Comparison of ENCODE assay signal across 8 cellular contexts in the genomic region with DNA sequence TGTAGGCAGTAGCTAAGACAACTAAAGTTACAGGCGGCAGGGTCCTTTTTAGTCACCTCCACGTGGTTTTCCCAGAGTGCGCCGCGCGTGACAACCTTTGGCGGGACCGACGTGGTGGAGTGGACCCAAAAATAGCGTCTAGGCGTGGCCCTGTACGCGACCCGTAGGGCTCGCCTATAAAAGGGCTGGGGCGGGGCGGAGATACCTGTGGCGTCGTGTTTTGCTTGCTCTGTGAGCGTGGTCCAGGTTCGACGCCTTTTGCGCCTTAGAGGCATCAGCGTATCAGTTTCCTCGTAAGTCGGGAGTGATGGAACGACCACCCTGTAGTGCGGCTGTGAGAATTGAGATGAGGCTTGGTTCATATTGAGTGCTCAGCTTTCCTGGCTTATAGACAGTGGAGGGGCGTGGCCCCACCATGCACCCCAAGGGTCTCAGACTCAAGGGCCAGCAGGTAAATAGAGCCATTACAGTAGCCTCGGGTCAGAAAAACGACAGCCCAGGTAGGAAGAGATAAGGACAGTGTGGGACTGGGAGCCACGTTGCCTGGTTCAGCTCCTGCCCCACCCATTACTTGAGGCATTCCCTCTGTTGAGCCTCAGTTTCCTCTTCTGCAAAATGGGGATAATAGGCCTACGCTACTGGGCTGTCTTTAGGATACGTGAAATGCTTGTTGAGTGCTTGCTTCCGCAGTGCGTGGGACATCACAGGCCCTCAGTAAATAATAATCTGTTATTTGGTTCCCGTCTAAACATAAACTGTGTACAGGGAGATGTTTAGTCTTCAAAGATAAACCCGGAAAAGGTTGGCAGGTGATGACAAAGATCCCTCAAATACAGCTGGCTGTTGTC. TPM values are rescaled to one million over a fixed set of nuclear protein-coding genes. Genes with fewer than 3 reads are reported as not detected.
DNase-seq lines count a peak whose midpoint lies in the region; ATAC-seq and TF ChIP-seq lines count a peak whose summit lies in the region.

No MANE protein-coding gene starts in this region.

- DNase-seq in LHCN-M2 (ENCODE audit: low read depth) (peak; percentile 87), T-cell (peak in 22 of 34 experiments; percentile 61 to 81 (median 71)), ascending aorta (ENCODE audit: low spot score in 2 of 2) (peak in 1 of 2 donors; percentile 90), DMS 273 treated with DMSO at 0.1 percent for 48 hours (lab: John Stamatoyannopoulos, UW) (no peak)
- peak; percentile 71 to 76 for DNase-seq in stimulated activated CD4-positive, alpha-beta T cell treated with anti-CD3 and anti-CD28 coated beads, Interleukin-12 subunit alpha, Interleukin-12 subunit beta, amount 100 ng/mL, for 24 hours (ENCODE audit: low read depth in 2 of 2)

- H3K4me3 ChIP-seq in ascending aorta (peak overlapping the region; percentile 71 to 86), iPS-18c (ENCODE audit: insufficient read depth, low read depth, low read length) (peak overlapping the region; percentile 85; the same call in 1 of the 2 replicates)

- H3K27ac Mint-ChIP-seq in T-cell, result peak overlapping the region; percentile 99 to 100

- intact Hi-C loops in ascending aorta (cut with DNase I), result loop anchor here (1.0 kb wide), 2 partner anchors 28 to 35 kb away; partner anchors contain the start of gene CARM1

- CTCF ChIA-PET in T-cell (lab: Charles Lee), result interaction anchor here (0.7 to 2.4 kb wide), 12 partner anchors 20 to 716 kb away, joined by 3 to 33 read pairs (median 6); partner anchors contain the start of gene DNM2 (in 1 of the 2)

- ATAC-seq in GM18873 (IDR thresholded peaks at IDR 0.05; ENCODE audit: low FRiP score, unreplicated experiment) (peak; percentile 2), T-cell (replicated peaks in 1 of 4) (peak; percentile 33 to 44 (median 42))

- H3K9me3 ChIP-seq in ascending aorta, result no peaks in the 10 kb centered on the region
- H3K9me3 ChIP-seq in iPS-18c (ENCODE audit: control insufficient read depth, insufficient read depth, low read length), result peaks cover 4% of the 10 kb centered on the region

- peaks cover 0 to 7% of the 10 kb centered on the region in 2 donors for H3K4me1 ChIP-seq in ascending aorta

- peak overlapping the region; percentile 99 for H3K27ac ChIP-seq in 22Rv1
- H3K27ac ChIP-seq in ascending aorta, result peak overlapping the region; percentile 96 to 99

- TF ChIP-seq CTCF in 22Rv1 (IDR thresholded peaks at IDR 0.05) (no peak), ascending aorta (IDR thresholded peaks at IDR 0.05) (no peak)

- peaks cover 4% of the 10 kb centered on the region for H3K36me3 Mint-ChIP-seq in T-cell

- H3K27me3 ChIP-seq in ascending aorta, result no peaks in the 10 kb centered on the region

- no peaks in the 10 kb centered on the region for H3K27me3 Mint-ChIP-seq in T-cell

- H3K4me1 Mint-ChIP-seq in T-cell, result peaks cover 12 to 17% (median 16%) of the 10 kb centered on the region in 3 donors

- peaks cover 8 to 18% of the 10 kb centered on the region in 2 donors for H3K36me3 ChIP-seq in ascending aorta

- POLR2A ChIA-PET in T-cell (lab: Charles Lee), result interaction anchor here (0.5 to 1.0 kb wide), 3 partner anchors 20 to 134 kb away, joined by 3 to 5 read pairs (median 4); no protein-coding TSS in a partner anchor

- peaks cover 0 to 10% (median 3%) of the 10 kb centered on the region in 3 donors for H3K9me3 Mint-ChIP-seq in T-cell

- peak overlapping the region; percentile 97 to 99 (median 98) for H3K4me3 Mint-ChIP-seq in T-cell

RNA-seq across cellular contexts. Expression of gene TMED1, which starts 0.7 kb away (rescaled TPM):
- 52.1 and 52.9 TPM in 2 replicates for total RNA-seq in LHCN-M2 (2014; rRNA removed)
- polyA plus RNA-seq in LHCN-M2 (2012), result 37.2 TPM
- total RNA-seq in T-cell, result 10 to 100 TPM in 2 of 5 donors, 1 to 10 TPM in 3; 6.1 to 11.4 (median 9.5) TPM
- total RNA-seq in ascending aorta, result 25.0 TPM

RNA-seq across cellular contexts. Expression of gene C19orf38, which starts 11.5 kb away (rescaled TPM):
- total RNA-seq in LHCN-M2 (2014; rRNA removed), result not detected in 2 replicates
- 0.11 TPM for polyA plus RNA-seq in LHCN-M2 (2012)
- total RNA-seq in T-cell, result 1 to 10 TPM in 3 of 5 donors, under 1 TPM in 2; 0.51 to 1.8 (median 1.0) TPM
- total RNA-seq in ascending aorta, result not detected

RNA-seq across cellular contexts. Expression of gene CARM1, which starts 34.7 kb away (rescaled TPM):
- total RNA-seq in LHCN-M2 (2014; rRNA removed) (37.4 and 42.1 TPM in 2 replicates), T-cell (10 to 100 TPM; 22.3 to 35.2 (median 30.8) TPM), ascending aorta (22.9 TPM)
- polyA plus RNA-seq in LHCN-M2 (2012), result 46.7 TPM
